Comparison of ENCODE assay signal across 27 cellular contexts in the genomic region with DNA sequence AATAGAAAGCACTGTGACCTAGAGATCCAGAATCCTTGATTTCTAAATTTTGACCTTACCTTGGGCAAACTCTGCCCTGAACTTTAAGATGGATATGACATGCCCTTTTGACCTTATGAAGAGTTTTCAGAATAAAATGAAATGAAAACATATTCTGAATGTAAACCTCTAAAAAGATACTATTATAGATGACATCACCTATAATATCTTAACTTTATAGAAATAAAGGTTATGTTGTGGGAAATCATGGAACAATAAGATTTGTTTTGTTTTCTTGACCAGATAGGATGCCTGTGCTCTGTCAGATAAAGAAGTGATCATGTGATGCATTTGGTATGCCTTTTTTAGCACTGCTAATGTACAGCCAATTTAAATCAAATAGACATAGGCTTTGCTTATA. TPM values are rescaled to one million over a fixed set of nuclear protein-coding genes. Genes with fewer than 3 reads are reported as not detected.
"Had no signal": no experiment of that assay in that cellular context is flagged by ENCODE, and none has a peak within 500 bp of the region (broad histone marks: within the 10 kb centered on the region; RNA-seq: fewer than 3 reads in every experiment).

No MANE protein-coding gene starts in this region.

- DNase-seq: activated B cell treated with CpG ODN at 0.5 μM for 24 hours; activated CD4-positive, alpha-beta memory T cell treated with anti-CD3 and anti-CD28 coated beads for 36 hours; activated CD4-positive, alpha-beta T cell treated with anti-CD3 and anti-CD28 coated beads for 4 hours; activated CD4-positive, alpha-beta T cell treated with anti-CD3 and anti-CD28 coated beads, Interleukin-2, amount 10 ng/mL, durations not matched to agents 24 days and 14 days; activated CD4-positive, alpha-beta T cell treated with anti-CD3 and anti-CD28 coated beads, Interleukin-2, amount 50 U/mL, for 1 hour; activated CD4-positive, alpha-beta T cell treated with anti-CD3 and anti-CD28 coated beads, Interleukin-2, amount 50 U/mL, for 4 hours; activated CD4-positive, CD25-positive, alpha-beta regulatory T cell treated with anti-CD3 and anti-CD28 coated beads, Interleukin-2, amount 50 U/mL, for 72 hours; activated CD8-positive, alpha-beta memory T cell treated with anti-CD3 and anti-CD28 coated beads, Interleukin-2, amount 50 U/mL, for 4 hours; activated CD8-positive, alpha-beta T cell treated with anti-CD3 and anti-CD28 coated beads for 36 hours; activated effector memory CD4-positive, alpha-beta T cell treated with anti-CD3 and anti-CD28 coated beads, Interleukin-2, amount 50 U/mL, for 16 hours; activated naive CD4-positive, alpha-beta T cell treated with anti-CD3 and anti-CD28 coated beads, Interleukin-2, amount 10 ng/mL, durations not matched to agents 7 days and 5 days; activated naive CD4-positive, alpha-beta T cell treated with Interleukin-2 at 50 U/mL for 16 hours; activated naive CD8-positive, alpha-beta T cell treated with anti-CD3 and anti-CD28 coated beads, Interleukin-2, amount 10 ng/mL, durations not matched to agents 7 days and 5 days; activated naive CD8-positive, alpha-beta T cell treated with anti-CD3 and anti-CD28 coated beads, Interleukin-2, amount 50 U/mL, for 24 hours; activated T-cell treated with anti-CD3 and anti-CD28 coated beads for 4 hours; activated T-cell treated with anti-CD3 and anti-CD28 coated beads, Interleukin-2, amount 50 U/mL, for 1 hour; activated T-cell treated with anti-CD3 and anti-CD28 coated beads, Interleukin-2, amount 50 U/mL, for 4 hours; activated T-cell treated with anti-CD3 and anti-CD28 coated beads, Interleukin-2, amount 50 U/mL, for 72 hours; central memory CD4-positive, alpha-beta T cell; T-helper 1 cell; T-helper 2 cell; T-helper 9 cell had no signal

- H3K27ac ChIP-seq: ascending aorta, VCaP had no signal

- H3K36me3 ChIP-seq: ascending aorta had no signal

- H3K4me3 ChIP-seq: ascending aorta had no signal

- H3K27me3 ChIP-seq: ascending aorta had no signal

- FAIRE-seq: bronchial epithelial cell, TTC549 had no signal

- H3K9me3 ChIP-seq: ascending aorta had no signal

- ATAC-seq: activated CD8-positive, alpha-beta T cell treated with anti-CD3 and anti-CD28 coated beads for 36 hours; activated naive CD8-positive, alpha-beta T cell treated with anti-CD3 and anti-CD28 coated beads, Interleukin-2, amount 50 U/mL, for 24 hours; activated T-cell treated with anti-CD3 and anti-CD28 coated beads, Interleukin-2, amount 50 U/mL, for 4 hours; activated T-cell treated with anti-CD3 and anti-CD28 coated beads, Interleukin-2, amount 50 U/mL, for 72 hours; activated T-helper 17 cell treated with anti-CD3 and anti-CD28 coated beads, Interleukin-2, amount 50 U/mL, for 72 hours had no signal

RNA-seq across cellular contexts. Expression of a gene that starts 13.1 kb away (rescaled TPM):
- total RNA-seq: activated B cell treated with CpG ODN at 0.5 μM for 24 hours had no signal
